Comparison of ENCODE assay signal across 26 cellular contexts in genomic region chr3:187888658-187889057, GRCh38.
DNase-seq lines count a peak whose midpoint lies in the region; ATAC-seq and TF ChIP-seq lines count a peak whose summit lies in the region.
"Had no signal": no experiment of that assay in that cellular context is flagged by ENCODE, and none has a peak within 500 bp of the region (broad histone marks: within the 10 kb centered on the region; RNA-seq: fewer than 3 reads in every experiment).

No MANE protein-coding gene starts in this region.

- no peak overlapping the region for H3K4me3 ChIP-seq in heart left ventricle
- H3K4me3 ChIP-seq in esophagus muscularis mucosa, result no peak overlapping the region
- peak overlapping the region in 1 of 2 experiments; percentile 42 for H3K4me3 ChIP-seq in neutrophil (ENCODE audit: low read depth in 1 of 2, low read length in 1 of 2)
- H3K4me3 ChIP-seq in subcutaneous abdominal adipose tissue (ENCODE audit: low read depth in 1 of 5, low read length in 5 of 5), result no peak overlapping the region
- H3K4me3 ChIP-seq in CD4-positive, alpha-beta memory T cell (ENCODE audit: low read length in 2 of 2), result no peak overlapping the region
- H3K4me3 ChIP-seq: BLaER1, GM12878, GM23338, SJSA1 had no signal

- H3K9me3 ChIP-seq in heart left ventricle, result peaks cover 0 to 3% (median 0%) of the 10 kb centered on the region in 12 donors
- H3K9me3 ChIP-seq in esophagus muscularis mucosa, result no peaks in the 10 kb centered on the region
- no peaks in the 10 kb centered on the region for H3K9me3 ChIP-seq in neutrophil
- no peaks in the 10 kb centered on the region for H3K9me3 ChIP-seq in subcutaneous abdominal adipose tissue (ENCODE audit: control insufficient read depth in 5 of 5, low read length in 5 of 5)
- no peaks in the 10 kb centered on the region for H3K9me3 ChIP-seq in CD4-positive, alpha-beta memory T cell (ENCODE audit: control insufficient read depth in 1 of 2, low read length in 2 of 2)
- H3K9me3 ChIP-seq: BLaER1, SJSA1 had no signal

- TF ChIP-seq EP300 in esophagus muscularis mucosa (IDR thresholded peaks at IDR 0.05), result no peak

- POLR2A ChIA-PET in CD4-positive, alpha-beta memory T cell (lab: Charles Lee; ENCODE audit: partially characterized antibody), result no interaction called here

- peaks cover 0 to 2% (median 0%) of the 10 kb centered on the region in 8 donors for H3K9me3 Mint-ChIP-seq in CD4-positive, alpha-beta memory T cell

- CTCF ChIA-PET in CD4-positive, alpha-beta memory T cell (lab: Charles Lee; ENCODE audit: partially characterized antibody), result no interaction called here

- H3K27me3 ChIP-seq in heart left ventricle (no peaks in the 10 kb centered on the region), esophagus muscularis mucosa (no peaks in the 10 kb centered on the region), neutrophil (no peaks in the 10 kb centered on the region), subcutaneous abdominal adipose tissue (ENCODE audit: control insufficient read depth in 5 of 5, insufficient read depth in 4 of 5, low read length in 5 of 5) (no peaks in the 10 kb centered on the region)
- no peaks in the 10 kb centered on the region for H3K27me3 ChIP-seq in CD4-positive, alpha-beta memory T cell (ENCODE audit: insufficient read depth, low read length)
- H3K27me3 ChIP-seq: BLaER1, SJSA1 had no signal

- no peak for DNase-seq in left cardiac atrium
- no peak for DNase-seq in heart left ventricle
- DNase-seq in esophagus muscularis mucosa (ENCODE audit: extremely low spot score), result peak; percentile 68
- DNase-seq in CD4-positive, alpha-beta memory T cell, result no peak
- no peak for DNase-seq in hippocampal formation (lab: John Stamatoyannopoulos, UW)
- DNase-seq: CD4-positive, CD25-positive, alpha-beta regulatory T cell; DMS53; H9; HFFc6; IMR-90; KG1; MM.1S; NCI-H1694; NCI-H2029 treated with DMSO at 0.1 percent for 48 hours; NCI-H446 treated with DMSO at 0.1 percent for 48 hours; NCI-H526; NCI-H82; NK-92 treated with Interleukin-12 subunit alpha and Interleukin-12 subunit beta, amount 100 ng/mL, for 24 hours; PC-3 had no signal

- H3K27ac ChIP-seq in heart left ventricle (peak overlapping the region in 1 of 12 donors; percentile 10), esophagus muscularis mucosa (replicated peaks in 1 of 4) (peak overlapping the region in 2 of 4 donors; percentile 12 to 37), neutrophil (peak overlapping the region; percentile 80), subcutaneous abdominal adipose tissue (ENCODE audit: low read depth, low read length) (peak overlapping the region; percentile 81)
- no peak overlapping the region for H3K27ac ChIP-seq in CD4-positive, alpha-beta memory T cell (ENCODE audit: low read depth, low read length)
- H3K27ac ChIP-seq: BLaER1, SJSA1 had no signal

- TF ChIP-seq CTCF in heart left ventricle (IDR thresholded peaks at IDR 0.05), result no peak
- no peak for TF ChIP-seq CTCF in esophagus muscularis mucosa (IDR thresholded peaks at IDR 0.05)
- no peak for TF ChIP-seq CTCF in neutrophil (IDR thresholded peaks at IDR 0.05)

- peaks cover 4 to 9% (median 5%) of the 10 kb centered on the region in 4 donors for H3K4me1 Mint-ChIP-seq in CD4-positive, alpha-beta memory T cell

- no peak overlapping the region for H3K4me3 Mint-ChIP-seq in CD4-positive, alpha-beta memory T cell
- H3K4me3 Mint-ChIP-seq: CD4-positive, CD25-positive, alpha-beta regulatory T cell; GM23338; H9; HFFc6 had no signal

- H3K27ac Mint-ChIP-seq in CD4-positive, alpha-beta memory T cell, result no peak overlapping the region
- H3K27ac Mint-ChIP-seq: CD4-positive, CD25-positive, alpha-beta regulatory T cell; GM23338; H9; HFFc6 had no signal

- TF ChIP-seq POLR2A in heart left ventricle (IDR thresholded peaks at IDR 0.05) (no peak), esophagus muscularis mucosa (IDR thresholded peaks at IDR 0.05; ENCODE audit: low read depth) (no peak)

- ATAC-seq in left cardiac atrium, result peak; percentile 12 to 47
- ATAC-seq in heart left ventricle, result no peak
- no peak for ATAC-seq in HG02973 (IDR thresholded peaks at IDR 0.05; ENCODE audit: unreplicated experiment)
- ATAC-seq: GM12878, GM23338, PC-3 had no signal

- 59 to 78% (median 74%) methylated on average over 1 of the region's 1 CpG for WGBS in heart left ventricle, 4 donors
- 92% methylated on average over 1 of the region's 1 CpG for WGBS in esophagus muscularis mucosa

- H3K36me3 ChIP-seq in heart left ventricle, result no peaks in the 10 kb centered on the region
- H3K36me3 ChIP-seq in esophagus muscularis mucosa, result no peaks in the 10 kb centered on the region
- no peaks in the 10 kb centered on the region for H3K36me3 ChIP-seq in neutrophil
- no peaks in the 10 kb centered on the region for H3K36me3 ChIP-seq in subcutaneous abdominal adipose tissue (ENCODE audit: control insufficient read depth in 5 of 5, insufficient read depth in 5 of 5, low read length in 5 of 5)
- no peaks in the 10 kb centered on the region for H3K36me3 ChIP-seq in CD4-positive, alpha-beta memory T cell (ENCODE audit: insufficient read depth, low read length)
- H3K36me3 ChIP-seq: BLaER1, SJSA1 had no signal

- intact Hi-C loops in left cardiac atrium (cut with DNase I), result no loop called here
- intact Hi-C loops in heart left ventricle (cut with DNase I), result no loop called here
- intact Hi-C loops in esophagus muscularis mucosa (cut with DNase I), result no loop called here
- intact Hi-C loops in CD4-positive, alpha-beta memory T cell (cut with micrococcal nuclease), result no loop called here

- no peaks in the 10 kb centered on the region for H3K36me3 Mint-ChIP-seq in CD4-positive, alpha-beta memory T cell
- H3K36me3 Mint-ChIP-seq: CD4-positive, CD25-positive, alpha-beta regulatory T cell had no signal

- H3K9ac ChIP-seq in subcutaneous abdominal adipose tissue (ENCODE audit: low read length in 5 of 5), result peak overlapping the region in 1 of 5 donors; percentile 21
- H3K9ac ChIP-seq: BLaER1 had no signal

- H3K4me1 ChIP-seq in heart left ventricle, result peaks cover 0 to 11% (median 3%) of the 10 kb centered on the region in 12 donors
- H3K4me1 ChIP-seq in esophagus muscularis mucosa, result peaks cover 0 to 5% (median 0%) of the 10 kb centered on the region in 4 donors
- peaks cover 35 to 37% of the 10 kb centered on the region in 2 experiments for H3K4me1 ChIP-seq in neutrophil (ENCODE audit: control insufficient read depth in 1 of 2, insufficient read depth in 1 of 2, low read depth in 1 of 2, low read length in 1 of 2)
- peaks cover 3 to 30% (median 22%) of the 10 kb centered on the region in 5 donors for H3K4me1 ChIP-seq in subcutaneous abdominal adipose tissue (ENCODE audit: control insufficient read depth in 5 of 5, insufficient read depth in 5 of 5, low read length in 5 of 5)
- H3K4me1 ChIP-seq in CD4-positive, alpha-beta memory T cell (ENCODE audit: insufficient read depth, low read length), result no peaks in the 10 kb centered on the region
- H3K4me1 ChIP-seq: SJSA1 had no signal

- H3K27me3 Mint-ChIP-seq in CD4-positive, alpha-beta memory T cell, result peaks cover 0 to 4% of the 10 kb centered on the region in 2 donors

Comparison
In these comparisons a context has a peak if more than half of its experiments do, and no peak if none do; other contexts are left out.
1. ATAC-seq: peak in left cardiac atrium (2 of 2); none in heart left ventricle (0 of 4) and HG02973 (single experiment).